14 cellular contexts compared by ENCODE assay signal in the genomic region with DNA sequence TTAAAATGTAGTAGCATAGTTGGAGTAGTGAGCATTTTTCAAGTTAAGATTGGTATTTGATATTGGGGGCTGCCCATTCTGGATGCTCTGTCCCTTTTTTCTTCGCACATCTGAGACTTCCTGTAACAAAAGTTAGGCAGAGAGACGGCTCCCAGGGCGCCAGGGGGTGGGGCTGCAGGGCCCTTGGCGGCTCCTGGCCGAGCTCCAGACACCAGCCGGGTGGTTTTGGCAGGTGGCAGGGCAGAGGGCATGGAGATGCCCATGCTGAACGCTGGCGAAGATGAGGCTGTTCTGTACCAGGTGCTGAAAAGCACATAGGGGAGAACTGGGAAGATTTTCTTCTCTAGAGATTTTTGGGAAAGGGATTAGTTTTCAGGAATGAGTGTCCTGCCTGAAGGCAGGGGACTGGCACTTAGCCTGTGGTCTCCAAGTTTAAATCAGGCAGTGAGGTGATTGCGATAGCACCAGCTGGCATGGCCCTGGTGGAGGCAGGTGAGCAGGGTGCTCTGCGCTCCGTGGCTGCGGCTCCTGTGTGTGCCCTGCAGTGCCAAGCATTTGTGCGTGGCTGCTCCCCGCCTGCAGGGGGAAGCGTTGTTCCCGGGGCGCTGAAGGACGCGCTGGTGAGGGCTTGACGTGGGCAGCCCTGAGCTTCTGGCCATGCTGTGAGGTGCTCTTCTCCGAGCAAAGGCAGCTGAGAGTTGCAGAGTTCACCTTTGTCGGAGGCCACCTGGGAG. TPM values are rescaled to one million over a fixed set of nuclear protein-coding genes. Genes with fewer than 3 reads are reported as not detected.
DNase-seq lines count a peak whose midpoint lies in the region; ATAC-seq, FAIRE-seq and TF ChIP-seq lines count a peak whose summit lies in the region.
"Had no signal": no experiment of that assay in that cellular context is flagged by ENCODE, and none has a peak within 500 bp of the region (broad histone marks: within the 10 kb centered on the region; RNA-seq: fewer than 3 reads in every experiment).

No MANE protein-coding gene starts in this region.

- H3K4me3 ChIP-seq in BJ (ENCODE audit: low read depth, low read length) (no peak overlapping the region), H7 (ENCODE audit: insufficient read depth, low read depth, low read length) (no peak overlapping the region), astrocyte of the spinal cord (ENCODE audit: low read depth, low read length) (no peak overlapping the region), right lobe of liver (no peak overlapping the region)
- H3K4me3 ChIP-seq: coronary artery, lung, Peyer's patch, tibial nerve had no signal

- POLR2A ChIA-PET in BJ (lab: Charles Lee): no interaction called here

- peaks cover 0 to 8% (median 0%) of the 10 kb centered on the region in 4 donors for H3K4me1 ChIP-seq in right lobe of liver
- H3K4me1 ChIP-seq: Peyer's patch had no signal

- CTCF ChIA-PET in BJ (lab: Yijun Ruan, JAX): interaction anchor here (0.9 kb wide), 1 partner anchor 31 kb away, joined by 3 read pairs; no protein-coding TSS in a partner anchor

- no peaks in the 10 kb centered on the region for H3K9me3 ChIP-seq in right lobe of liver
- H3K9me3 ChIP-seq: Peyer's patch, tibial nerve had no signal

- FAIRE-seq in D721Med (lab: Jason Lieb, UNC): no peak

- DNase-seq in BJ (ENCODE audit: low read depth): no peak
- peak; percentile 90 for DNase-seq in H7
- no peak for DNase-seq in astrocyte of the spinal cord (ENCODE audit: low read depth, low spot score)
- peak; percentile 38 to 75 (median 70) for DNase-seq in right lobe of liver
- DNase-seq in D721Med (ENCODE audit: insufficient read length, low spot score): no peak
- DNase-seq in activated naive CD8-positive, alpha-beta T cell treated with anti-CD3 and anti-CD28 coated beads for 36 hours: no peak
- no peak for DNase-seq in Ammon's horn (ENCODE audit: low spot score)
- no peak for DNase-seq in caudate nucleus (lab: John Stamatoyannopoulos, UW)
- DNase-seq: activated CD4-positive, CD25-positive, alpha-beta regulatory T cell; NCI-H2081 treated with DMSO at 0.1 percent for 48 hours had no signal

- 40% methylated on average over 8 of the region's 22 CpGs for WGBS in right lobe of liver (ENCODE audit: insufficient coverage, low coverage, low lambda C conversion rate, missing lambda C conversion rate)

- H3K27ac ChIP-seq in right lobe of liver (no peak overlapping the region), caudate nucleus (ENCODE audit: low read depth, low read length) (no peak overlapping the region)
- H3K27ac ChIP-seq: coronary artery, Peyer's patch, tibial nerve had no signal

- H3K27me3 Mint-ChIP-seq in activated naive CD8-positive, alpha-beta T cell treated with anti-CD3 and anti-CD28 coated beads for 36 hours: no peaks in the 10 kb centered on the region

- intact Hi-C loops in right lobe of liver (cut with DNase I): no loop called here

- H3K9me3 Mint-ChIP-seq in activated naive CD8-positive, alpha-beta T cell treated with anti-CD3 and anti-CD28 coated beads for 36 hours: no peaks in the 10 kb centered on the region

- H3K27me3 ChIP-seq in BJ (ENCODE audit: control insufficient read depth, insufficient read depth, low read length): no peaks in the 10 kb centered on the region
- H3K27me3 ChIP-seq in H7 (ENCODE audit: control insufficient read depth, insufficient read depth, low read length): no peaks in the 10 kb centered on the region
- H3K27me3 ChIP-seq in right lobe of liver: no peaks in the 10 kb centered on the region
- H3K27me3 ChIP-seq: Peyer's patch, tibial nerve had no signal

- in situ Hi-C loops in astrocyte of the spinal cord (cut with HindIII; ENCODE audit: low sequenced_read_pairs): no loop called here

- no peak for TF ChIP-seq POLR2A in right lobe of liver (IDR thresholded peaks at IDR 0.05)

- no peaks in the 10 kb centered on the region for H3K36me3 Mint-ChIP-seq in activated naive CD8-positive, alpha-beta T cell treated with anti-CD3 and anti-CD28 coated beads for 36 hours

- H3K27ac Mint-ChIP-seq in activated naive CD8-positive, alpha-beta T cell treated with anti-CD3 and anti-CD28 coated beads for 36 hours: no peak overlapping the region

- TF ChIP-seq CTCF in BJ (IDR thresholded peaks at IDR 0.05; ENCODE audit: insufficient read depth, low read depth, low read length) (peak; percentile 21), astrocyte of the spinal cord (IDR thresholded peaks at IDR 0.05; ENCODE audit: low read depth, low read length) (peak; percentile 21), right lobe of liver (IDR thresholded peaks at IDR 0.05) (peak in 3 of 4 donors; percentile 20 to 31 (median 25)), D721Med (IDR thresholded peaks at IDR 0.05; ENCODE audit: insufficient read depth, missing control alignments) (no peak)

- peak; percentile 73 to 82 (median 77) for ATAC-seq in right lobe of liver

- H3K4me1 Mint-ChIP-seq in activated naive CD8-positive, alpha-beta T cell treated with anti-CD3 and anti-CD28 coated beads for 36 hours: no peaks in the 10 kb centered on the region

- no peak overlapping the region for H3K4me3 Mint-ChIP-seq in activated naive CD8-positive, alpha-beta T cell treated with anti-CD3 and anti-CD28 coated beads for 36 hours

- peaks cover 13% of the 10 kb centered on the region for H3K36me3 ChIP-seq in BJ (ENCODE audit: control insufficient read depth, insufficient read depth, low read length)
- H3K36me3 ChIP-seq in H7 (replicated peaks; ENCODE audit: control insufficient read depth, insufficient read depth, low read length): no peaks in the 10 kb centered on the region; the same call in 1 of the 2 replicates
- H3K36me3 ChIP-seq in right lobe of liver: peaks cover 0 to 27% (median 8%) of the 10 kb centered on the region in 4 donors

RNA-seq across cellular contexts. Expression of a gene that starts 23.6 kb away (rescaled TPM):
- not detected in 2 replicates for polyA plus RNA-seq in BJ (2011; rRNA removed)
- not detected in 2 replicates for polyA minus RNA-seq in BJ (2011; rRNA and poly(A)+ RNA removed)
- total RNA-seq in H7 (2014; rRNA removed; shearing (Covaris generic)): 0.03 and 1.1 TPM in 2 replicates
- total RNA-seq in right lobe of liver: 100 to 1,000 TPM in 5 of 6 experiments, 10 to 100 TPM in 1; 73.9 to 176 (median 140) TPM
- not detected for total RNA-seq in activated naive CD8-positive, alpha-beta T cell treated with anti-CD3 and anti-CD28 coated beads for 36 hours
- total RNA-seq: Peyer's patch, tibial nerve had no signal

RNA-seq across cellular contexts. Expression of a gene that starts 44.9 kb away (rescaled TPM):
- not detected in 2 replicates for polyA plus RNA-seq in BJ (2011; rRNA removed)
- polyA minus RNA-seq in BJ (2011; rRNA and poly(A)+ RNA removed): not detected in 2 replicates
- 0.22 and 0.73 TPM in 2 replicates for total RNA-seq in H7 (2014; rRNA removed; shearing (Covaris generic))
- 1 to 10 TPM in 4 of 6 experiments, under 1 TPM in 2; 0.73 to 2.4 (median 1.5) TPM for total RNA-seq in right lobe of liver
- not detected for total RNA-seq in activated naive CD8-positive, alpha-beta T cell treated with anti-CD3 and anti-CD28 coated beads for 36 hours

Comparison
In these comparisons a context has a peak if more than half of its experiments do, and no peak if none do; other contexts are left out.
1. DNase-seq: peak in H7 (single experiment) and right lobe of liver (3 of 3); none in BJ (single experiment), astrocyte of the spinal cord (single experiment), D721Med (single experiment), activated naive CD8-positive, alpha-beta T cell treated with anti-CD3 and anti-CD28 coated beads for 36 hours (single experiment), Ammon's horn (single experiment) and caudate nucleus (0 of 61).
2. RNA of a gene that starts 23.6 kb away (total RNA-seq): 73.9 to 176 TPM in right lobe of liver; 0.03 to 1.1 TPM in H7 and not detected in activated naive CD8-positive, alpha-beta T cell treated with anti-CD3 and anti-CD28 coated beads for 36 hours; every median in the first group is over 10 times any median in the second.